Comparison of ENCODE assay signal across 32 cellular contexts in the genomic region with DNA sequence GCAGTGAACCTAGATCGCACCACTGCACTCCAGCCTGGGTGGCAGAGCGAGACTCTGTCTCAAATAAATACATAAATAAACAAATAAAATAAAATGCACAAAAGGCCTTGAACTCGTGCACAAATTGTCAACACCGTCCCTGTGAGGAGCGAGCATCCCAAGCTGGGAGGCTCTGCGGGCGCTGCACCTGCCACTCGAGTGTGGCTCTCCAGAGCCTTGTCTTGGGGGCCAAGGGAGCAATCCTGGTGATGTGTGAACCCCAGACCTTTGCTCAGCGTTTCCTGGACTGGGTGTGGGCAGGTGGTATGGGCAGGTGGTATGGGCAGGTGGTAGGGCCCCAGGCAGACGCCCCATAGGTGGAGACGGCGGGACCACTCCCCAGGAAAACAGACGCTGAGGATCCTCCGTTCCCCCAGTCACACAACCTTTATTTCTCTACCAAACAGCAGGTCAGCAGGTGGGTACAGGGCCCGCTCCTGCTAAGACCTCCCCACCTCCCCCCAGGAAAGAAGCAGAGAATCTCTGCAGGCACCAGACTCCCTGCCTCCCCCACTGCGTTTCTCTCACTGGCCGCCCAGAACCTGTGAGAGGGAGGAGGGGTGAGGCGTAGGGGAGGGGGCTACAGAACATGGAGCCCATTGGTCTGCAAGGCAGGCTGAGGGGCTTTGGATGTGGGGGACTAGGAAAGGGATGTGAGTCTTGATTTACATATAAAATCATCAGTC. TPM values are rescaled to one million over a fixed set of nuclear protein-coding genes. Genes with fewer than 3 reads are reported as not detected.
A peak's percentile ranks its signal among the peaks of the same experiment; 100 is the strongest.
DNase-seq lines count a peak whose midpoint lies in the region; ATAC-seq and TF ChIP-seq lines count a peak whose summit lies in the region.
"Had no signal": no experiment of that assay in that cellular context is flagged by ENCODE, and none has a peak within 500 bp of the region (broad histone marks: within the 10 kb centered on the region; RNA-seq: fewer than 3 reads in every experiment).

No MANE protein-coding gene starts in this region.

- no peak overlapping the region for H3K4me3 Mint-ChIP-seq in CD4-positive, alpha-beta T cell
- no peak overlapping the region for H3K4me3 Mint-ChIP-seq in naive thymus-derived CD8-positive, alpha-beta T cell
- H3K4me3 Mint-ChIP-seq: activated CD8-positive, alpha-beta T cell treated with anti-CD3 and anti-CD28 coated beads, Interleukin-2, amount 10 ng/mL, durations not matched to agents 7 days and 5 days; activated naive CD8-positive, alpha-beta T cell treated with anti-CD3 and anti-CD28 coated beads for 36 hours had no signal

- H3K4me1 Mint-ChIP-seq in CD4-positive, alpha-beta T cell (ENCODE audit: low read depth): no peaks in the 10 kb centered on the region
- H3K4me1 Mint-ChIP-seq in naive thymus-derived CD8-positive, alpha-beta T cell: peaks cover under 1 to 13% (median 7%) of the 10 kb centered on the region in 4 donors
- H3K4me1 Mint-ChIP-seq: activated naive CD8-positive, alpha-beta T cell treated with anti-CD3 and anti-CD28 coated beads for 36 hours had no signal

- intact Hi-C loops in CD4-positive, alpha-beta T cell (cut with DNase I, micrococcal nuclease): loop anchor here in 1 of 2 experiments (1.0 kb wide), 1 partner anchor 43 kb away; no protein-coding TSS in a partner anchor

- H2AFZ ChIP-seq in SU-DHL-6 (ENCODE audit: low read depth, low read length, severe bottlenecking): no peak overlapping the region
- H2AFZ ChIP-seq: hepatocyte had no signal

- CTCF ChIA-PET in CD4-positive, alpha-beta T cell (lab: Charles Lee): interaction anchor here (1.5 kb wide), 1 partner anchor 9 kb away, joined by 4 read pairs; no protein-coding TSS in a partner anchor

- no peaks in the 10 kb centered on the region for H3K9me3 Mint-ChIP-seq in CD4-positive, alpha-beta T cell
- no peaks in the 10 kb centered on the region for H3K9me3 Mint-ChIP-seq in naive thymus-derived CD8-positive, alpha-beta T cell
- H3K9me3 Mint-ChIP-seq: activated naive CD8-positive, alpha-beta T cell treated with anti-CD3 and anti-CD28 coated beads for 36 hours had no signal

- H3K9me2 ChIP-seq in SU-DHL-6 (replicated peaks; ENCODE audit: insufficient read depth, low read length): no peaks in the 10 kb centered on the region

- H3K79me2 ChIP-seq in SU-DHL-6 (ENCODE audit: insufficient read depth, low read length): no peaks in the 10 kb centered on the region
- H3K79me2 ChIP-seq: hepatocyte had no signal

- DNase-seq in DMS153 (lab: John Stamatoyannopoulos, UW) (peak; percentile 0), DMS153 treated with DMSO at 0.1 percent for 48 hours (lab: John Stamatoyannopoulos, UW; ENCODE audit: unreplicated experiment) (no peak), NAMALWA (ENCODE audit: low spot score) (no peak), T-helper 1 cell (no peak)
- DNase-seq in CD4-positive, alpha-beta T cell: no peak
- no peak for DNase-seq in naive thymus-derived CD8-positive, alpha-beta T cell
- DNase-seq in activated naive CD4-positive, alpha-beta T cell treated with anti-CD3 and anti-CD28 coated beads, Interleukin-2, amount 50 U/mL, for 16 hours: no peak
- DNase-seq: activated CD8-positive, alpha-beta T cell treated with anti-CD3 and anti-CD28 coated beads, Interleukin-2, amount 10 ng/mL, durations not matched to agents 7 days and 5 days; activated naive CD8-positive, alpha-beta T cell treated with anti-CD3 and anti-CD28 coated beads for 36 hours; anterior cingulate cortex; effector CD8-positive, alpha-beta T cell; EL; KBM-7; mucosa of descending colon; NCI-H2029 treated with DMSO at 0.1 percent for 48 hours; NCI-H524 treated with DMSO at 0.1 percent for 48 hours; pancreas; stimulated activated CD4-positive, alpha-beta T cell treated with anti-CD3 and anti-CD28 coated beads, Interleukin-15, amount 100 ng/mL, for 24 hours; stimulated activated CD4-positive, alpha-beta T cell treated with anti-CD3 and anti-CD28 coated beads, Interleukin-4, amount 100 ng/mL, for 4 hours; upper lobe of left lung had no signal

- no peak overlapping the region for H3K4me2 ChIP-seq in SU-DHL-6 (ENCODE audit: low read depth, low read length, poor library complexity, severe bottlenecking)
- H3K4me2 ChIP-seq: hepatocyte had no signal

- no peaks in the 10 kb centered on the region; the same call in 1 of the 2 replicates for H4K20me1 ChIP-seq in SU-DHL-6 (ENCODE audit: low read depth, low read length)

- H3K27ac ChIP-seq in CD4-positive, alpha-beta T cell (ENCODE audit: low read depth, low read length): no peak overlapping the region
- H3K27ac ChIP-seq in SU-DHL-6 (ENCODE audit: low read depth, low read length): peak overlapping the region; percentile 46
- H3K27ac ChIP-seq: 22Rv1, C4-2B, cardiac muscle cell, coronary artery, hepatocyte, pancreas, upper lobe of left lung had no signal

- H3K27me3 Mint-ChIP-seq in CD4-positive, alpha-beta T cell: no peaks in the 10 kb centered on the region
- no peaks in the 10 kb centered on the region for H3K27me3 Mint-ChIP-seq in naive thymus-derived CD8-positive, alpha-beta T cell
- H3K27me3 Mint-ChIP-seq: activated naive CD8-positive, alpha-beta T cell treated with anti-CD3 and anti-CD28 coated beads for 36 hours had no signal

- H3K36me3 ChIP-seq in SU-DHL-6 (ENCODE audit: low read length): no peaks in the 10 kb centered on the region
- H3K36me3 ChIP-seq: cardiac muscle cell, pancreas had no signal

- no peak for TF ChIP-seq CTCF in CD4-positive, alpha-beta T cell (IDR thresholded peaks at IDR 0.05)
- TF ChIP-seq CTCF in SU-DHL-6 (IDR thresholded peaks at IDR 0.05; ENCODE audit: insufficient read depth, low read length, poor library complexity, severe bottlenecking): no peak

- no peak overlapping the region for H3K4me3 ChIP-seq in SU-DHL-6 (ENCODE audit: insufficient read depth, low read length, poor library complexity, severe bottlenecking)
- H3K4me3 ChIP-seq: cardiac muscle cell, coronary artery, gastroesophageal sphincter, hepatocyte, lung, mucosa of descending colon, pancreas, upper lobe of left lung had no signal

- H3K9me3 ChIP-seq in CD4-positive, alpha-beta T cell (ENCODE audit: control insufficient read depth, low read length): no peaks in the 10 kb centered on the region
- no peaks in the 10 kb centered on the region for H3K9me3 ChIP-seq in SU-DHL-6 (ENCODE audit: insufficient read depth, low read length)
- H3K9me3 ChIP-seq: gastroesophageal sphincter, mucosa of descending colon, pancreas, upper lobe of left lung had no signal

- POLR2A ChIA-PET in CD4-positive, alpha-beta T cell (lab: Charles Lee): no interaction called here
- POLR2A ChIA-PET in naive thymus-derived CD8-positive, alpha-beta T cell (lab: Charles Lee): no interaction called here

- H3K36me3 Mint-ChIP-seq in CD4-positive, alpha-beta T cell (ENCODE audit: low read depth): peaks cover 41% of the 10 kb centered on the region
- H3K36me3 Mint-ChIP-seq in naive thymus-derived CD8-positive, alpha-beta T cell: peaks cover 0 to 36% (median 2%) of the 10 kb centered on the region in 3 donors
- H3K36me3 Mint-ChIP-seq: activated naive CD8-positive, alpha-beta T cell treated with anti-CD3 and anti-CD28 coated beads for 36 hours had no signal

- H3F3A ChIP-seq in SU-DHL-6 (ENCODE audit: insufficient read depth): peaks cover 19% of the 10 kb centered on the region; the same call in 1 of the 2 replicates

- no peak for ATAC-seq in CD4-positive, alpha-beta T cell (ENCODE audit: poor library complexity)
- no peak for ATAC-seq in naive thymus-derived CD8-positive, alpha-beta T cell
- ATAC-seq: activated CD8-positive, alpha-beta T cell treated with anti-CD3 and anti-CD28 coated beads, Interleukin-2, amount 10 ng/mL, durations not matched to agents 7 days and 5 days; pancreas had no signal

- H3K9ac ChIP-seq in SU-DHL-6 (ENCODE audit: low read length): no peak overlapping the region

- H3K27ac Mint-ChIP-seq in CD4-positive, alpha-beta T cell: peak overlapping the region; percentile 62
- H3K27ac Mint-ChIP-seq in naive thymus-derived CD8-positive, alpha-beta T cell: peak overlapping the region in 7 of 10 donors; percentile 15 to 90 (median 50)

- H3K27me3 ChIP-seq in CD4-positive, alpha-beta T cell (ENCODE audit: control insufficient read depth, insufficient read depth, low read length): no peaks in the 10 kb centered on the region
- no peaks in the 10 kb centered on the region for H3K27me3 ChIP-seq in SU-DHL-6 (ENCODE audit: low read length)
- H3K27me3 ChIP-seq: cardiac muscle cell, gastroesophageal sphincter, hepatocyte, pancreas, upper lobe of left lung had no signal

RNA-seq across cellular contexts. Expression of gene P2RX1, which starts 7.4 kb away (rescaled TPM):
- total RNA-seq in CD4-positive, alpha-beta T cell: 1 to 10 TPM in 1 of 2 experiments, under 1 TPM in 1; 0.34 to 1.0 TPM
- 1 to 10 TPM; 1.1 to 1.6 TPM for total RNA-seq in naive thymus-derived CD8-positive, alpha-beta T cell
- polyA plus RNA-seq in naive thymus-derived CD8-positive, alpha-beta T cell: not detected
- total RNA-seq: H4, M059J, renal cortical epithelial cell had no signal
- polyA plus RNA-seq: neural cell had no signal

RNA-seq across cellular contexts. Expression of gene CAMKK1, which starts 30.8 kb away (rescaled TPM):
- 1 to 10 TPM; 4.8 to 4.9 TPM for total RNA-seq in CD4-positive, alpha-beta T cell
- total RNA-seq in naive thymus-derived CD8-positive, alpha-beta T cell: 1 to 10 TPM; 5.0 to 5.3 TPM
- 1 to 10 TPM in 1 of 3 donors, under 1 TPM in 2; 0.33 to 1.5 (median 0.77) TPM for polyA plus RNA-seq in naive thymus-derived CD8-positive, alpha-beta T cell

RNA-seq across cellular contexts. Expression of gene ATP2A3, which starts 40.6 kb away (rescaled TPM):
- total RNA-seq in CD4-positive, alpha-beta T cell: 100 to 1,000 TPM; 197 to 199 TPM
- total RNA-seq in naive thymus-derived CD8-positive, alpha-beta T cell: 100 to 1,000 TPM; 140 to 144 TPM
- 10 to 100 TPM; 37.4 to 71.3 (median 47.7) TPM for polyA plus RNA-seq in naive thymus-derived CD8-positive, alpha-beta T cell
- polyA plus RNA-seq: neural cell had no signal
